Comparison of ENCODE assay signal across 14 cellular contexts in the genomic region with DNA sequence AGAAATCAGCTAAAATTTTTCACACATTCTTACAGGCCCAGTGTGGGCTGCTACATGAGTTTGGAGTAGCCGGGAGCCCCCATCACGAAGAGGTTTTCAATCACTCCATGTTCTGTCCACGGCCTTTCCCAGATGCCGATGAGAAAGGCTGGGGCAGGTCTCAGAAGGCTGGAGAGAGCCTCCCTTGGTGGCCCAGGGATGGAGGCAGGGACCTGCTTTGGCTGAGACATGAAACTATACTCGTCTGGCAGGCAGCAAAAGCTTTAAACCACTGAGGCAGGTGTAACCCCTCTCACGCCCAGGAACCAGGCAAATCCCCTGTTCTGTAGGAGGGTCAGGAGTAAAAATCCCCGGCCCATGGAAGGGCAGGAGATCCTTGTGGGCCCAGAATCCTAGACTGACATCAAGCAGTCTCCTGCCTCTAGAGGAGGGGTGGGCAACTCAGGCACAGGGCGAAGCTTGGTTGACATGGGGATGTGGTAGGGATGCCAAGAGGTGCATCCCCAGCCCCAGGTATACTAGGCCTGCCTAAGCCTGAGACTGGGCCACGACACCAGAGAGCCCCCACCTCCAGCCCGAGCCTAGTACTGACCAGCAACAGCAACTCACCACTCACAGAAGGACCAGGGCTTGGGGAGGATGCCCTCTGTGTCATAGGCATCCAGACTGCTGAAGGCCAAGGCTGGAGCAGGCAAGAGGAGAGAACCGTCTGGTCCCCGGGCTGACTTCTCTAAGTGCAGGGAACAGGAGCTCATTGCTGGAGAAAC. TPM values are rescaled to one million over a fixed set of nuclear protein-coding genes. Genes with fewer than 3 reads are reported as not detected.
DNase-seq lines count a peak whose midpoint lies in the region; ATAC-seq and TF ChIP-seq lines count a peak whose summit lies in the region.
"Had no signal": no experiment of that assay in that cellular context is flagged by ENCODE, and none has a peak within 500 bp of the region (broad histone marks: within the 10 kb centered on the region; RNA-seq: fewer than 3 reads in every experiment).

No MANE protein-coding gene starts in this region.

- 84 to 86% methylated on average over 8 to 12 of the region's 12 CpGs for WGBS in endodermal cell (ENCODE audit: insufficient coverage in 1 of 2, insufficient read length in 1 of 2), 2 experiments
- 86 to 89% methylated on average over 12 of the region's 12 CpGs for WGBS in aorta, 2 donors

- no peak overlapping the region for H3K4me3 ChIP-seq in endodermal cell (ENCODE audit: low read length)
- no peak overlapping the region for H3K4me3 ChIP-seq in osteoblast (ENCODE audit: insufficient read depth, low read length)
- H3K4me3 ChIP-seq in aorta (ENCODE audit: low read length in 2 of 2) = no peak overlapping the region
- H3K4me3 ChIP-seq: HAP-1 had no signal

- no peak for ATAC-seq in left cardiac atrium
- peak; percentile 26 for ATAC-seq in aorta (ENCODE audit: low FRiP score)
- no peak for ATAC-seq in GM19328 (IDR thresholded peaks at IDR 0.05; ENCODE audit: unreplicated experiment)

- H3K27me3 Mint-ChIP-seq in endodermal cell (ENCODE audit: insufficient read depth) = peaks cover 58% of the 10 kb centered on the region

- no peaks in the 10 kb centered on the region for H3K36me3 ChIP-seq in endodermal cell (ENCODE audit: control insufficient read depth, insufficient read depth, low read length)
- no peaks in the 10 kb centered on the region for H3K36me3 ChIP-seq in osteoblast (ENCODE audit: insufficient read depth, low read length)
- no peaks in the 10 kb centered on the region for H3K36me3 ChIP-seq in aorta (ENCODE audit: control insufficient read depth in 1 of 2, insufficient read depth in 2 of 2, low read length in 1 of 2)
- H3K36me3 ChIP-seq: BE2C, HAP-1 had no signal

- peaks cover 29% of the 10 kb centered on the region for H3K27me3 ChIP-seq in endodermal cell (ENCODE audit: control insufficient read depth, insufficient read depth, low read length, poor library complexity, severe bottlenecking)
- H3K27me3 ChIP-seq in osteoblast (ENCODE audit: insufficient read depth, low read length) = peaks cover 25% of the 10 kb centered on the region
- H3K27me3 ChIP-seq in aorta (ENCODE audit: control insufficient read depth in 1 of 2, insufficient read depth in 2 of 2, low read length in 1 of 2) = no peaks in the 10 kb centered on the region

- H3K9me3 ChIP-seq in endodermal cell (ENCODE audit: control insufficient read depth, low read length) (peaks cover 21% of the 10 kb centered on the region), osteoblast (ENCODE audit: low read depth, low read length) (no peaks in the 10 kb centered on the region), aorta (ENCODE audit: control insufficient read depth, low read length) (no peaks in the 10 kb centered on the region)
- H3K9me3 ChIP-seq: BE2C, HAP-1 had no signal

- TF ChIP-seq CTCF in endodermal cell (conservative IDR thresholded peaks at IDR 0.05) = no peak
- no peak for TF ChIP-seq CTCF in osteoblast (IDR thresholded peaks at IDR 0.05; ENCODE audit: extremely low read depth, low read depth, low read length)

- no peaks in the 10 kb centered on the region for H4K20me1 ChIP-seq in osteoblast (ENCODE audit: insufficient read depth, low read length)

- DNase-seq in cardiac septum (ENCODE audit: low spot score) (peak; percentile 33), left cardiac atrium (no peak), endodermal cell (peak; percentile 14), osteoblast (ENCODE audit: insufficient read length, low spot score, missing footprints) (peak; percentile 25), aorta (peak in 1 of 2 donors; percentile 47), SKM-1 (lab: John Stamatoyannopoulos, UW; ENCODE audit: unreplicated experiment) (no peak)
- DNase-seq: BE2C; CD4-positive, alpha-beta memory T cell; DMS79 treated with DMSO at 0.1 percent for 48 hours; EL had no signal

- H3K27ac Mint-ChIP-seq in endodermal cell = no peak overlapping the region
- H3K27ac Mint-ChIP-seq: CD4-positive, alpha-beta memory T cell had no signal

- no peak overlapping the region for H3K4me3 Mint-ChIP-seq in endodermal cell

- H3K4me1 ChIP-seq in endodermal cell (ENCODE audit: control insufficient read depth, insufficient read depth, low read length) (no peaks in the 10 kb centered on the region), osteoblast (ENCODE audit: insufficient read depth, low read length) (no peaks in the 10 kb centered on the region), aorta (ENCODE audit: control insufficient read depth in 1 of 2, insufficient read depth in 2 of 2, low read length in 2 of 2) (no peaks in the 10 kb centered on the region)
- H3K4me1 ChIP-seq: BE2C, HAP-1 had no signal

- no peaks in the 10 kb centered on the region for H3K4me1 Mint-ChIP-seq in endodermal cell

- no peak overlapping the region for H3K4me2 ChIP-seq in osteoblast (ENCODE audit: insufficient read depth, low read length)

- intact Hi-C loops in cardiac septum (cut with DNase I) = no loop called here
- intact Hi-C loops in left cardiac atrium (cut with DNase I) = no loop called here
- intact Hi-C loops in aorta (cut with DNase I) = no loop called here

- no peak overlapping the region for H2AFZ ChIP-seq in osteoblast (ENCODE audit: low read length)

- no peak overlapping the region for H3K27ac ChIP-seq in endodermal cell (ENCODE audit: low read depth, low read length)
- H3K27ac ChIP-seq in osteoblast (ENCODE audit: low read depth, low read length) = no peak overlapping the region
- H3K27ac ChIP-seq in aorta (ENCODE audit: low read depth in 1 of 2, low read length in 2 of 2) = no peak overlapping the region
- H3K27ac ChIP-seq: C4-2B had no signal

- no peaks in the 10 kb centered on the region for H3K79me2 ChIP-seq in osteoblast (ENCODE audit: insufficient read depth, low read length)

- H3K36me3 Mint-ChIP-seq in endodermal cell (ENCODE audit: low read depth) = no peaks in the 10 kb centered on the region

- peaks cover 36% of the 10 kb centered on the region for H3K9me3 Mint-ChIP-seq in endodermal cell

- H3K9ac ChIP-seq in endodermal cell (ENCODE audit: extremely low read depth, low read length, poor library complexity, severe bottlenecking) = no peak overlapping the region

RNA-seq across cellular contexts. Expression of gene MMEL1, which starts 9.1 kb away (rescaled TPM):
- total RNA-seq in cardiac septum (not detected), left cardiac atrium (under 1 TPM; 0.47 to 0.68 TPM), endodermal cell (under 1 TPM in 1 of 2 donors, not detected in 1; 0.42 TPM), osteoblast (under 0.01 TPM in 1 of 2 replicates, not detected in the other), aorta (1 to 10 TPM in 1 of 2 donors, under 1 TPM in 1; 0.94 to 2.4 TPM)
- polyA plus RNA-seq in endodermal cell (2013, experiment 1 of 2) = 3.1 TPM
- polyA plus RNA-seq in endodermal cell (2013, experiment 2 of 2) = 0.79 TPM
- polyA plus RNA-seq in aorta = 1 to 10 TPM in 1 of 2 donors, under 1 TPM in 1; 0.63 to 1.8 TPM
- total RNA-seq: HT1080 had no signal

RNA-seq across cellular contexts. Expression of gene PRXL2B, which starts 37.2 kb away (rescaled TPM):
- 3.4 TPM for total RNA-seq in cardiac septum
- 10 to 100 TPM; 10.8 to 14.1 TPM for total RNA-seq in left cardiac atrium
- total RNA-seq in endodermal cell = 10 to 100 TPM; 33.4 to 34.4 TPM
- polyA plus RNA-seq in endodermal cell (2013, experiment 1 of 2) = 33.4 TPM
- polyA plus RNA-seq in endodermal cell (2013, experiment 2 of 2) = 29.0 TPM
- total RNA-seq in osteoblast = 8.0 and 9.4 TPM in 2 replicates
- 10 to 100 TPM in 1 of 2 donors, 1 to 10 TPM in 1; 7.1 to 15.1 TPM for total RNA-seq in aorta
- polyA plus RNA-seq in aorta = 1 to 10 TPM; 6.4 to 7.8 TPM

Comparison
In these comparisons a context has a peak if more than half of its experiments do, and no peak if none do; other contexts are left out.
1. DNase-seq: peak in cardiac septum (single experiment), endodermal cell (single experiment) and osteoblast (single experiment); none in left cardiac atrium (single experiment) and SKM-1 (single experiment).